ENCODE assay signal across 18 cellular contexts in the genomic region with DNA sequence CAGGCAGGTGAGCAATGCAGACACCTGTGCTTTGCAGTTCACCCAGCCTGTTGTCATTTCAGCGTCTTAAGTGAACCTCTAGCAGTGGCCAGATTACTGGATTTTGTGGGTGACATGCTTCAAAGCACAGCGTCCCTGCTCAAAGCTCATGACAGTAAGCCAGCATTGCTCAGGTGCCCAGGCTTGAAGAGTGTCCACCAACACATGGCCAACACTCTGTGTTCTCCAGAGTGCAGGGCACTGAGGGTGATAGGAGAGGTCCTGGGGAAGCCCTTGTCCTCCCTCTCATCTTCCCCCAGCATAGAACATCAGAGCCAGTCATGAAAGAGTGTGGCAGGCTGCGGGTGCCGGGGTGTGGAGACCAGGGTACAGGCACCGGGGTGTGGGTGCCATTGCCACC.
A peak's percentile ranks its signal among the peaks of the same experiment; 100 is the strongest.
DNase-seq lines count a peak whose midpoint lies in the region; ATAC-seq, FAIRE-seq and TF ChIP-seq lines count a peak whose summit lies in the region.
"Had no signal": no experiment of that assay in that cellular context is flagged by ENCODE, and none has a peak within 500 bp of the region (broad histone marks: within the 10 kb centered on the region; RNA-seq: fewer than 3 reads in every experiment).

No MANE protein-coding gene starts in this region.

- POLR2A ChIA-PET in AG04450 (lab: Yijun Ruan, JAX), result no interaction called here

- CTCF ChIA-PET in AG04450 (lab: Charles Lee), result no interaction called here

- H4K8ac ChIP-seq in mesenchymal stem cell (ENCODE audit: low read length), result no peak overlapping the region
- no peak overlapping the region for H4K8ac ChIP-seq in neuronal stem cell (ENCODE audit: low read depth, low read length)

- no peak overlapping the region for H2BK12ac ChIP-seq in mesenchymal stem cell (ENCODE audit: low read length in 2 of 2)
- no peak overlapping the region for H2BK12ac ChIP-seq in neuronal stem cell (ENCODE audit: low read length)

- H4K91ac ChIP-seq in mesenchymal stem cell (ENCODE audit: low read length) (no peak overlapping the region), neuronal stem cell (ENCODE audit: low read depth, low read length, poor library complexity) (no peak overlapping the region)

- H3K4ac ChIP-seq in mesenchymal stem cell (ENCODE audit: low read depth in 1 of 2, low read length in 2 of 2) (no peak overlapping the region), neuronal stem cell (ENCODE audit: low read length) (no peak overlapping the region)

- no peak for TF ChIP-seq CTCF in AG04450 (IDR thresholded peaks at IDR 0.05; ENCODE audit: low read depth, low read length)
- no peak for TF ChIP-seq CTCF in bronchial epithelial cell (IDR thresholded peaks at IDR 0.05; ENCODE audit: insufficient read depth, low read length, severe bottlenecking)

- no peak overlapping the region for H3K4me2 ChIP-seq in mesenchymal stem cell (ENCODE audit: low read length, poor library complexity, severe bottlenecking)
- no peak overlapping the region for H3K4me2 ChIP-seq in neuronal stem cell (ENCODE audit: insufficient read depth, low read length, poor library complexity, severe bottlenecking)

- FAIRE-seq in bronchial epithelial cell (lab: Jason Lieb, UNC), result peak; percentile 32
- FAIRE-seq: GM12878, GM18507 had no signal

- no peak overlapping the region for H3K18ac ChIP-seq in mesenchymal stem cell (ENCODE audit: low read depth in 1 of 2, low read length in 2 of 2)
- peak overlapping the region; percentile 71 for H3K18ac ChIP-seq in neuronal stem cell (ENCODE audit: low read length)

- H3K14ac ChIP-seq in mesenchymal stem cell (ENCODE audit: low read length in 2 of 2) (no peak overlapping the region), neuronal stem cell (ENCODE audit: low read length) (no peak overlapping the region)

- 97% methylated on average over 5 of the region's 5 CpGs for WGBS in mesenchymal stem cell
- whole genome bisulfite sequencing in neuronal stem cell (ENCODE audit: extremely low coverage in 2 of 2, insufficient read length in 2 of 2, insufficient replicate concordance in 1 of 2), 2 donors, result no CpG with 5 or more reads among the region's 5 CpGs

- H2AK5ac ChIP-seq in mesenchymal stem cell (ENCODE audit: low read length, severe bottlenecking) (peak overlapping the region; percentile 16), neuronal stem cell (ENCODE audit: low read depth, low read length) (no peak overlapping the region)

- H3K9ac ChIP-seq in mesenchymal stem cell (ENCODE audit: low read length) (no peak overlapping the region), neuronal stem cell (ENCODE audit: low read depth, low read length, poor library complexity) (no peak overlapping the region)
- H3K9ac ChIP-seq: GM23248 had no signal

- H2AFZ ChIP-seq in mesenchymal stem cell (ENCODE audit: low read depth, low read length), result no peak overlapping the region
- H2AFZ ChIP-seq in neuronal stem cell (ENCODE audit: low read length), result no peak overlapping the region
- H2AFZ ChIP-seq: GM23248 had no signal

- DNase-seq in AG04450 (ENCODE audit: low read depth, low spot score), result no peak
- DNase-seq in bronchial epithelial cell (ENCODE audit: low read depth), result no peak
- no peak for DNase-seq in mesenchymal stem cell
- DNase-seq in neuronal stem cell (ENCODE audit: low spot score), result no peak
- DNase-seq in dedifferentiated amniotic fluid mesenchymal stem cell (ENCODE audit: extremely low spot score), result no peak
- no peak for DNase-seq in amniotic stem cell (lab: John Stamatoyannopoulos, UW)
- DNase-seq: ACHN; C1 segment of cervical spinal cord; Calu3; CD4-positive, alpha-beta T cell; DMS 273 treated with DMSO at 0.1 percent for 48 hours; GM23248; H7 had no signal

- H2BK120ac ChIP-seq in mesenchymal stem cell (ENCODE audit: low read depth, low read length) (no peak overlapping the region), neuronal stem cell (ENCODE audit: low read depth, low read length) (no peak overlapping the region)

- H3K23ac ChIP-seq in mesenchymal stem cell (ENCODE audit: low read length in 2 of 2), result no peak overlapping the region
- no peak overlapping the region for H3K23ac ChIP-seq in neuronal stem cell (ENCODE audit: low read depth, low read length, poor library complexity)

- peaks cover 7% of the 10 kb centered on the region; the same call in 1 of the 2 replicates for H3K9me3 ChIP-seq in AG04450 (ENCODE audit: control insufficient read depth, insufficient read depth, low read length)
- H3K9me3 ChIP-seq in mesenchymal stem cell (ENCODE audit: control insufficient read depth, low read length), result peaks cover 5% of the 10 kb centered on the region
- no peaks in the 10 kb centered on the region for H3K9me3 ChIP-seq in neuronal stem cell (replicated peaks in 1 of 2; ENCODE audit: control insufficient read depth in 2 of 2, insufficient read depth in 1 of 2, low read depth in 1 of 2, low read length in 2 of 2)

- H3K4me3 ChIP-seq in AG04450 (ENCODE audit: low read depth, low read length), result no peak overlapping the region
- no peak overlapping the region for H3K4me3 ChIP-seq in bronchial epithelial cell (ENCODE audit: low read depth, low read length)
- H3K4me3 ChIP-seq in mesenchymal stem cell (ENCODE audit: insufficient read depth in 1 of 2, low read depth in 1 of 2, low read length in 2 of 2), result no peak overlapping the region
- no peak overlapping the region for H3K4me3 ChIP-seq in neuronal stem cell (ENCODE audit: low read length in 2 of 2)
- H3K4me3 ChIP-seq: GM12878, GM23248 had no signal

- H3K79me1 ChIP-seq in mesenchymal stem cell (replicated peaks; ENCODE audit: low read length, poor library complexity, severe bottlenecking) (no peaks in the 10 kb centered on the region), neuronal stem cell (ENCODE audit: low read depth, low read length) (no peaks in the 10 kb centered on the region)

- H3K36me3 ChIP-seq in bronchial epithelial cell (ENCODE audit: control insufficient read depth, insufficient read depth, low read length) (no peaks in the 10 kb centered on the region), mesenchymal stem cell (ENCODE audit: control insufficient read depth in 1 of 2, insufficient read depth in 2 of 2, low read depth in 1 of 2, low read length in 2 of 2) (no peaks in the 10 kb centered on the region), neuronal stem cell (replicated peaks in 1 of 2; ENCODE audit: control insufficient read depth in 2 of 2, insufficient read depth in 2 of 2, low read length in 2 of 2) (no peaks in the 10 kb centered on the region)

- H3K27me3 ChIP-seq in AG04450 (ENCODE audit: control insufficient read depth, insufficient read depth, low read length), result no peaks in the 10 kb centered on the region
- H3K27me3 ChIP-seq in bronchial epithelial cell (ENCODE audit: control insufficient read depth, insufficient read depth, low read length), result no peaks in the 10 kb centered on the region
- H3K27me3 ChIP-seq in mesenchymal stem cell (ENCODE audit: control insufficient read depth in 1 of 2, insufficient read depth in 1 of 2, low read length in 2 of 2), result peaks cover 0 to 4% of the 10 kb centered on the region in 2 experiments
- no peaks in the 10 kb centered on the region for H3K27me3 ChIP-seq in neuronal stem cell (ENCODE audit: control insufficient read depth in 3 of 3, insufficient read depth in 3 of 3, low read depth in 1 of 3, low read length in 3 of 3)

- H3K27ac ChIP-seq in AG04450 (ENCODE audit: low read depth, low read length) (peak overlapping the region; percentile 11), mesenchymal stem cell (ENCODE audit: low read length, poor library complexity, severe bottlenecking) (no peak overlapping the region), neuronal stem cell (replicated peaks; ENCODE audit: low read length) (no peak overlapping the region)
- H3K27ac ChIP-seq: GM23248, HL-60 had no signal

- H3K4me1 ChIP-seq in mesenchymal stem cell (ENCODE audit: control insufficient read depth, insufficient read depth, low read depth, low read length) (peaks cover 12% of the 10 kb centered on the region), neuronal stem cell (ENCODE audit: control insufficient read depth in 2 of 2, insufficient read depth in 1 of 2, low read depth in 1 of 2, low read length in 2 of 2) (peaks cover 9 to 13% of the 10 kb centered on the region in 2 donors)

- ATAC-seq in GM21515 (IDR thresholded peaks at IDR 0.05; ENCODE audit: unreplicated experiment), result no peak
- no peak for ATAC-seq in HG03135 (IDR thresholded peaks at IDR 0.05; ENCODE audit: unreplicated experiment)
- ATAC-seq: GM12878 had no signal

- no peak overlapping the region for H2BK5ac ChIP-seq in mesenchymal stem cell (ENCODE audit: low read depth, low read length, poor library complexity, severe bottlenecking)
- H2BK5ac ChIP-seq in neuronal stem cell (ENCODE audit: low read length), result no peak overlapping the region

- H2BK15ac ChIP-seq in mesenchymal stem cell (ENCODE audit: low read depth, poor library complexity, severe bottlenecking), result no peak overlapping the region
- no peak overlapping the region for H2BK15ac ChIP-seq in neuronal stem cell (ENCODE audit: low read length)
